Comparison of ENCODE assay signal across 27 cellular contexts in the genomic region with DNA sequence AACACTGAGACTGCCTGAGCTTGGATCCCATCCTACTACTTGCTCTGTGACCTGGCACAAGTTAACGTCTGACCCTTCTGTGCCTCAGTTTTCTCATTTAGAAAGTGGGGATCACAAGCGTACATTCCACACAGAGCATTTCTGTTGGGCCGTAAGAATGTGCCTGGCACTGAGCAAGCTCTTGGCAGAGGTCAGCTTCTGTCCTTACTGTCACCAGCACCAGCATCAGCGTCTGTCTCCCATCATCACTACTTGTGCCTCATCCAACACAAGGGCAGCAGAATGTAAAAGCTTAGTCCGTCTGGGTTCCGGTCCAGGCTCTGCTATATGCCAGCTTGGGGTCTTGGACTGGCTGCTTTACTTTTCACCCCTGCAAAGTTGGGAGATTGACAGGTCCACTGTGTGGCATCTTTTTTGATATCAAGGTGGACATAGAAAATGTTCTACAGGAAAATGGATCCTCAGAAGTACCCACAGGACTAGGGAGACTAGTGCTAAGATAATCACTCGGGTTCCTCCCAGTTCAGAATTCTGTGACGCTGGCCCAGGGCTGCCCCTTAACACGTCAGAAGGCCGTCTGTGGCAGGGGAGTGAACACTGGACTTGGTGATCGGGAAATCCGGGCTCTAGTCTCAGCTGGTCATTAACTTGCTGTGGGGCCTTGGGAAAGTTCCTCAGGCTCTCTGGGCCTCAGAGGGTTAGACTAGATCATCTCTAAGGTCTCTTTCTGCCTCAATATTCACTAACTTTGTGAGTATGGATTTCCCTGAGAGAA.
DNase-seq lines count a peak whose midpoint lies in the region; ATAC-seq and TF ChIP-seq lines count a peak whose summit lies in the region.
"Had no signal": no experiment of that assay in that cellular context is flagged by ENCODE, and none has a peak within 500 bp of the region (broad histone marks: within the 10 kb centered on the region; RNA-seq: fewer than 3 reads in every experiment).

No MANE protein-coding gene starts in this region.

- H3K27ac ChIP-seq in coronary artery (peak overlapping the region; percentile 80 to 90), uterus (peak overlapping the region; percentile 52 to 82)
- no peak overlapping the region for H3K27ac ChIP-seq in CD8-positive, alpha-beta T cell (ENCODE audit: low read depth, low read length)
- H3K27ac ChIP-seq: foreskin keratinocyte, pancreas, SK-N-MC had no signal

- no peaks in the 10 kb centered on the region for H3K4me1 Mint-ChIP-seq in CD8-positive, alpha-beta T cell (ENCODE audit: low read depth)
- H3K4me1 Mint-ChIP-seq: activated B cell treated with CpG ODN at 0.5 μM for 24 hours; activated CD4-positive, alpha-beta T cell treated with anti-CD3 and anti-CD28 coated beads, Interleukin-2, amount 10 ng/mL, durations not matched to agents 7 days and 5 days; activated naive CD8-positive, alpha-beta T cell treated with anti-CD3 and anti-CD28 coated beads for 36 hours; CD4-positive, alpha-beta memory T cell had no signal

- CTCF ChIA-PET in CD8-positive, alpha-beta T cell (lab: Charles Lee): no interaction called here

- no peak overlapping the region for H3K27ac Mint-ChIP-seq in CD8-positive, alpha-beta T cell
- H3K27ac Mint-ChIP-seq: activated B cell treated with CpG ODN at 0.5 μM for 24 hours; activated CD4-positive, alpha-beta T cell treated with anti-CD3 and anti-CD28 coated beads, Interleukin-2, amount 10 ng/mL, durations not matched to agents 7 days and 5 days; activated naive CD8-positive, alpha-beta T cell treated with anti-CD3 and anti-CD28 coated beads for 36 hours; dendritic cell treated with granulocyte-macrophage colony-stimulating factor and Interleukin-4, amounts not matched to agents 40 ng/mL and 50 ng/mL, for 4 days; endodermal cell; type B pancreatic cell had no signal

- H3K4me3 ChIP-seq in coronary artery: no peak overlapping the region
- H3K4me3 ChIP-seq in uterus: no peak overlapping the region
- no peak overlapping the region for H3K4me3 ChIP-seq in CD8-positive, alpha-beta T cell (ENCODE audit: low read depth, low read length)
- H3K4me3 ChIP-seq: pancreas, SK-N-MC had no signal

- no peak for TF ChIP-seq POLR2A in uterus (IDR thresholded peaks at IDR 0.05)

- DNase-seq in coronary artery (ENCODE audit: low spot score): no peak
- no peak for DNase-seq in left cardiac atrium
- DNase-seq in posterior vena cava (ENCODE audit: low spot score): peak; percentile 43
- DNase-seq in uterus: peak in 1 of 2 donors; percentile 8
- DNase-seq in CD8-positive, alpha-beta T cell: no peak
- no peak for DNase-seq in RKO (ENCODE audit: low spot score)
- DNase-seq: activated B cell treated with CpG ODN at 0.5 μM for 24 hours; activated CD4-positive, alpha-beta T cell treated with anti-CD3 and anti-CD28 coated beads, Interleukin-2, amount 10 ng/mL, durations not matched to agents 7 days and 5 days; activated effector memory CD4-positive, alpha-beta T cell treated with Interleukin-2 at 50 U/mL for 16 hours; activated naive CD8-positive, alpha-beta T cell treated with anti-CD3 and anti-CD28 coated beads for 36 hours; activated T-cell treated with anti-CD3 and anti-CD28 coated beads, Interleukin-2, amount 50 U/mL, for 1 hour; CD4-positive, alpha-beta memory T cell; central memory CD4-positive, alpha-beta T cell; endodermal cell; foreskin keratinocyte; NCI-H1694; NCI-H446 treated with DMSO at 0.1 percent for 48 hours; right cardiac atrium; RPMI8226; stimulated activated CD8-positive, alpha-beta memory T cell treated with anti-CD3 and anti-CD28 coated beads, Interleukin-4, amount 100 ng/mL, for 48 hours; T-helper 1 cell had no signal

- H3K4me3 Mint-ChIP-seq in CD8-positive, alpha-beta T cell: no peak overlapping the region
- H3K4me3 Mint-ChIP-seq: activated B cell treated with CpG ODN at 0.5 μM for 24 hours; activated CD4-positive, alpha-beta T cell treated with anti-CD3 and anti-CD28 coated beads, Interleukin-2, amount 10 ng/mL, durations not matched to agents 7 days and 5 days; activated naive CD8-positive, alpha-beta T cell treated with anti-CD3 and anti-CD28 coated beads for 36 hours; CD4-positive, alpha-beta memory T cell; dendritic cell treated with granulocyte-macrophage colony-stimulating factor and Interleukin-4, amounts not matched to agents 40 ng/mL and 50 ng/mL, for 4 days; endodermal cell; type B pancreatic cell had no signal

- POLR2A ChIA-PET in CD8-positive, alpha-beta T cell (lab: Charles Lee): no interaction called here

- ATAC-seq in left cardiac atrium (peak; percentile 21 to 32), HG03025 (IDR thresholded peaks at IDR 0.05; ENCODE audit: low FRiP score, unreplicated experiment) (no peak)
- ATAC-seq in CD8-positive, alpha-beta T cell: no peak
- ATAC-seq: esophagus mucosa, foreskin keratinocyte, pancreas had no signal

- H3K36me3 Mint-ChIP-seq in CD8-positive, alpha-beta T cell: no peaks in the 10 kb centered on the region
- H3K36me3 Mint-ChIP-seq: activated naive CD8-positive, alpha-beta T cell treated with anti-CD3 and anti-CD28 coated beads for 36 hours; CD4-positive, alpha-beta memory T cell had no signal

- TF ChIP-seq CTCF in coronary artery (IDR thresholded peaks at IDR 0.05) (no peak), uterus (IDR thresholded peaks at IDR 0.05) (no peak)
- no peak for TF ChIP-seq CTCF in CD8-positive, alpha-beta T cell (IDR thresholded peaks at IDR 0.05)

- no peaks in the 10 kb centered on the region for H3K27me3 Mint-ChIP-seq in CD8-positive, alpha-beta T cell (ENCODE audit: low read depth)
- H3K27me3 Mint-ChIP-seq: activated CD4-positive, alpha-beta T cell treated with anti-CD3 and anti-CD28 coated beads, Interleukin-2, amount 10 ng/mL, durations not matched to agents 7 days and 5 days; activated naive CD8-positive, alpha-beta T cell treated with anti-CD3 and anti-CD28 coated beads for 36 hours; dendritic cell treated with granulocyte-macrophage colony-stimulating factor and Interleukin-4, amounts not matched to agents 40 ng/mL and 50 ng/mL, for 4 days had no signal

- H3K9me3 ChIP-seq in uterus: no peaks in the 10 kb centered on the region
- no peaks in the 10 kb centered on the region for H3K9me3 ChIP-seq in CD8-positive, alpha-beta T cell (ENCODE audit: low read length)
- H3K9me3 ChIP-seq: pancreas had no signal

- peaks cover 0 to 11% of the 10 kb centered on the region in 2 donors for H3K4me1 ChIP-seq in uterus
- H3K4me1 ChIP-seq in CD8-positive, alpha-beta T cell (ENCODE audit: insufficient read depth, low read length): no peaks in the 10 kb centered on the region
- H3K4me1 ChIP-seq: foreskin keratinocyte, pancreas had no signal

- no peaks in the 10 kb centered on the region for H3K9me3 Mint-ChIP-seq in CD8-positive, alpha-beta T cell
- H3K9me3 Mint-ChIP-seq: activated B cell treated with CpG ODN at 0.5 μM for 24 hours; activated CD4-positive, alpha-beta T cell treated with anti-CD3 and anti-CD28 coated beads, Interleukin-2, amount 10 ng/mL, durations not matched to agents 7 days and 5 days; activated naive CD8-positive, alpha-beta T cell treated with anti-CD3 and anti-CD28 coated beads for 36 hours; CD4-positive, alpha-beta memory T cell; dendritic cell treated with granulocyte-macrophage colony-stimulating factor and Interleukin-4, amounts not matched to agents 40 ng/mL and 50 ng/mL, for 4 days; endodermal cell; type B pancreatic cell had no signal

- intact Hi-C loops in left cardiac atrium (cut with DNase I): no loop called here
- intact Hi-C loops in posterior vena cava (cut with DNase I): no loop called here
- intact Hi-C loops in uterus (cut with DNase I; ENCODE audit: low total_unique reads): no loop called here
- intact Hi-C loops in CD8-positive, alpha-beta T cell (cut with DNase I, micrococcal nuclease): no loop called here

- no peaks in the 10 kb centered on the region for H3K27me3 ChIP-seq in uterus
- H3K27me3 ChIP-seq in CD8-positive, alpha-beta T cell (ENCODE audit: insufficient read depth, low read length): no peaks in the 10 kb centered on the region
- H3K27me3 ChIP-seq: foreskin keratinocyte, pancreas had no signal

- no peaks in the 10 kb centered on the region for H3K36me3 ChIP-seq in uterus
- H3K36me3 ChIP-seq in CD8-positive, alpha-beta T cell (ENCODE audit: insufficient read depth, low read length): no peaks in the 10 kb centered on the region
- H3K36me3 ChIP-seq: pancreas had no signal

Comparison
In these comparisons a context has a peak if more than half of its experiments do, and no peak if none do; other contexts are left out.
1. ATAC-seq: peak in left cardiac atrium (2 of 2); none in CD8-positive, alpha-beta T cell (single experiment) and HG03025 (single experiment).